In the genomic region with DNA sequence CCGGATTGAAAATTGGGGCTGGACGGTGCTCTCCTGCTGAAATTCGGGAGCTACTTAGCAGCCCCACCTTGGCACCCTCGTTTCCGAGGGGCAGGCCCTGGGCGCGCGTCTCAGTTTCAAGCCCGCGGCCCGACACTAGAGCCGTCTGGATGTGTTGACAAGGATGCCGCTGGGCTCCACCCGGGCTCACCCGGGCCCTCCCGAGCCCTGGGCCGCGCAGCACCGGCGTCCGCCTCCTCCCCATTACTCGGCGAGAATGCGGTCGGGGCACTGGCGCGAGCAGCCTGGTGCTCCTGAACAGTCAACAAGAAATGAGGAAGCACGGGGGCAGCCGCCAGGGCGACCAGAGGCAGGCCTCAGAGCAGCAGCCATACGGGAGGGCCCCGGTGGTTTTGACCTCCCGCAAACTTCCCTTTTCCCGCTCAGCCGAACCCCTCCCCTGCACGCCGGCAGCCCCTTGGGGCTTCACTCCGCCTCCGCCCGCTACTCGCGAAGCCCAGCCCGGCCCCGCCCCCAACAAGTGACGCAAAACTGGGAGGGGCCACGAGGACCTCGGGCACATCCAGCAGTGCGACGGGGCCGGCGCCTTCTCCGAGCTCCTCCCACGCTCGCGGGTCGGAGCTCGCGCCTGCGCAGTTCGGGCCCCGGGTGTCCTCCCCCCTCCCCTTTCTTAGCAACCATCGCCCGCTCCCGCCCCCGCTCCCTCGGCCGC, we compare ENCODE assay signal across 1 cellular context.
TF ChIP-seq lines count a peak whose summit lies in the region.

No MANE protein-coding gene starts in this region.

TF ChIP-seq in HEK293, 187 proteins besides CTCF, POLR2A, EP300 and RAD21 (continued from another document and continues in another):
- TF ChIP-seq GLI4 (tag by site-specific recombination; IDR thresholded peaks at IDR 0.05) (peak; percentile 17; the same call in 1 of the 2 replicates), SCRT2 (tag by site-specific recombination; IDR thresholded peaks at IDR 0.05) (no peak), ZNF76 (tag by site-specific recombination; IDR thresholded peaks at IDR 0.05; ENCODE audit: borderline replicate concordance, low read depth) (0 out of 2 replicates have a peak, but pooled peaks have one; percentile 45), KLF9 (tag by site-specific recombination; IDR thresholded peaks at IDR 0.05; ENCODE audit: low read depth) (peak; percentile 82), ZNF791 (tag by site-specific recombination; IDR thresholded peaks at IDR 0.05) (no peak), OSR2 (tag by site-specific recombination; IDR thresholded peaks at IDR 0.05) (peak; percentile 69), ZNF571 (tag by site-specific recombination; IDR thresholded peaks at IDR 0.05) (no peak), ZNF302 (tag by site-specific recombination; IDR thresholded peaks at IDR 0.05; ENCODE audit: low read depth) (no peak), ZNF19 (tag by site-specific recombination; IDR thresholded peaks at IDR 0.05; ENCODE audit: low read depth) (no peak), ZNF223 (tag by site-specific recombination; IDR thresholded peaks at IDR 0.05) (no peak), ZNF664 (tag by site-specific recombination; IDR thresholded peaks at IDR 0.05) (no peak), HOXA7 (CRISPR knock-in tag; IDR thresholded peaks at IDR 0.05; ENCODE audit: borderline replicate concordance) (no peak), ZNF677 (tag by site-specific recombination; IDR thresholded peaks at IDR 0.05) (no peak), ZNF530 (tag by site-specific recombination; IDR thresholded peaks at IDR 0.05; ENCODE audit: low read depth) (no peak), ZNF707 (tag by site-specific recombination; IDR thresholded peaks at IDR 0.05) (no peak), ZNF146 (tag by site-specific recombination; IDR thresholded peaks at IDR 0.05) (no peak), HOXC10 (CRISPR knock-in tag; IDR thresholded peaks at IDR 0.05) (no peak), ZEB2 (tag by site-specific recombination; IDR thresholded peaks at IDR 0.05) (peak; percentile 83), WT1 (tag by site-specific recombination; IDR thresholded peaks at IDR 0.05) (peak; percentile 84), IKZF3 (tag by site-specific recombination; IDR thresholded peaks at IDR 0.05) (peak; percentile 50), ZSCAN23 (tag by site-specific recombination; IDR thresholded peaks at IDR 0.05) (no peak), ZNF2 (tag by site-specific recombination; IDR thresholded peaks at IDR 0.05) (peak; percentile 41; the same call in 1 of the 2 replicates), ZNF292 (tag by site-specific recombination; IDR thresholded peaks at IDR 0.05; ENCODE audit: borderline replicate concordance, low read depth) (no peak), ZNF48 (tag by site-specific recombination; IDR thresholded peaks at IDR 0.05) (no peak), GFI1B (tag by site-specific recombination; IDR thresholded peaks at IDR 0.05) (0 out of 2 replicates have a peak, but pooled peaks have one; percentile 54), ZNF529 (tag by site-specific recombination; IDR thresholded peaks at IDR 0.05; ENCODE audit: insufficient replicate concordance) (no peak), ZFP41 (tag by site-specific recombination; IDR thresholded peaks at IDR 0.05; ENCODE audit: borderline replicate concordance) (no peak)
- TF ChIP-seq, protein P1, sequence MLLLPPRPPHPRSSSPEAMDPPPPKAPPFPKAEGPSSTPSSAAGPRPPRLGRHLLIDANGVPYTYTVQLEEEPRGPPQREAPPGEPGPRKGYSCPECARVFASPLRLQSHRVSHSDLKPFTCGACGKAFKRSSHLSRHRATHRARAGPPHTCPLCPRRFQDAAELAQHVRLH (tag by site-specific recombination; IDR thresholded peaks at IDR 0.05) = peak; percentile 45; the same call in 1 of the 2 replicates
- TF ChIP-seq, protein P2, sequence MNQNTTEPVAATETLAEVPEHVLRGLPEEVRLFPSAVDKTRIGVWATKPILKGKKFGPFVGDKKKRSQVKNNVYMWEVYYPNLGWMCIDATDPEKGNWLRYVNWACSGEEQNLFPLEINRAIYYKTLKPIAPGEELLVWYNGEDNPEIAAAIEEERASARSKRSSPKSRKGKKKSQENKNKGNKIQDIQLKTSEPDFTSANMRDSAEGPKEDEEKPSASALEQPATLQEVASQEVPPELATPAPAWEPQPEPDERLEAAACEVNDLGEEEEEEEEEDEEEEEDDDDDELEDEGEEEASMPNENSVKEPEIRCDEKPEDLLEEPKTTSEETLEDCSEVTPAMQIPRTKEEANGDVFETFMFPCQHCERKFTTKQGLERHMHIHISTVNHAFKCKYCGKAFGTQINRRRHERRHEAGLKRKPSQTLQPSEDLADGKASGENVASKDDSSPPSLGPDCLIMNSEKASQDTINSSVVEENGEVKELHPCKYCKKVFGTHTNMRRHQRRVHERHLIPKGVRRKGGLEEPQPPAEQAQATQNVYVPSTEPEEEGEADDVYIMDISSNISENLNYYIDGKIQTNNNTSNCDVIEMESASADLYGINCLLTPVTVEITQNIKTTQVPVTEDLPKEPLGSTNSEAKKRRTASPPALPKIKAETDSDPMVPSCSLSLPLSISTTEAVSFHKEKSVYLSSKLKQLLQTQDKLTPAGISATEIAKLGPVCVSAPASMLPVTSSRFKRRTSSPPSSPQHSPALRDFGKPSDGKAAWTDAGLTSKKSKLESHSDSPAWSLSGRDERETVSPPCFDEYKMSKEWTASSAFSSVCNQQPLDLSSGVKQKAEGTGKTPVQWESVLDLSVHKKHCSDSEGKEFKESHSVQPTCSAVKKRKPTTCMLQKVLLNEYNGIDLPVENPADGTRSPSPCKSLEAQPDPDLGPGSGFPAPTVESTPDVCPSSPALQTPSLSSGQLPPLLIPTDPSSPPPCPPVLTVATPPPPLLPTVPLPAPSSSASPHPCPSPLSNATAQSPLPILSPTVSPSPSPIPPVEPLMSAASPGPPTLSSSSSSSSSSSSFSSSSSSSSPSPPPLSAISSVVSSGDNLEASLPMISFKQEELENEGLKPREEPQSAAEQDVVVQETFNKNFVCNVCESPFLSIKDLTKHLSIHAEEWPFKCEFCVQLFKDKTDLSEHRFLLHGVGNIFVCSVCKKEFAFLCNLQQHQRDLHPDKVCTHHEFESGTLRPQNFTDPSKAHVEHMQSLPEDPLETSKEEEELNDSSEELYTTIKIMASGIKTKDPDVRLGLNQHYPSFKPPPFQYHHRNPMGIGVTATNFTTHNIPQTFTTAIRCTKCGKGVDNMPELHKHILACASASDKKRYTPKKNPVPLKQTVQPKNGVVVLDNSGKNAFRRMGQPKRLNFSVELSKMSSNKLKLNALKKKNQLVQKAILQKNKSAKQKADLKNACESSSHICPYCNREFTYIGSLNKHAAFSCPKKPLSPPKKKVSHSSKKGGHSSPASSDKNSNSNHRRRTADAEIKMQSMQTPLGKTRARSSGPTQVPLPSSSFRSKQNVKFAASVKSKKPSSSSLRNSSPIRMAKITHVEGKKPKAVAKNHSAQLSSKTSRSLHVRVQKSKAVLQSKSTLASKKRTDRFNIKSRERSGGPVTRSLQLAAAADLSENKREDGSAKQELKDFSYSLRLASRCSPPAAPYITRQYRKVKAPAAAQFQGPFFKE (tag by site-specific recombination; IDR thresholded peaks at IDR 0.05; ENCODE audit: borderline replicate concordance) = no peak
- TF ChIP-seq, protein P3, sequence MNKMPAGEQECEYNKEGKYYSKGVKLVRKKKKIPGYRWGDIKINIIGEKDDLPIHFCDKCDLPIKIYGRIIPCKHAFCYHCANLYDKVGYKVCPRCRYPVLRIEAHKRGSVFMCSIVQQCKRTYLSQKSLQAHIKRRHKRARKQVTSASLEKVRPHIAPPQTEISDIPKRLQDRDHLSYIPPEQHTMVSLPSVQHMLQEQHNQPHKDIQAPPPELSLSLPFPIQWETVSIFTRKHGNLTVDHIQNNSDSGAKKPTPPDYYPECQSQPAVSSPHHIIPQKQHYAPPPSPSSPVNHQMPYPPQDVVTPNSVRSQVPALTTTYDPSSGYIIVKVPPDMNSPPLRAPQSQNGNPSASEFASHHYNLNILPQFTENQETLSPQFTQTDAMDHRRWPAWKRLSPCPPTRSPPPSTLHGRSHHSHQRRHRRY (tag by site-specific recombination; IDR thresholded peaks at IDR 0.05) = no peak
- TF ChIP-seq, protein P4, sequence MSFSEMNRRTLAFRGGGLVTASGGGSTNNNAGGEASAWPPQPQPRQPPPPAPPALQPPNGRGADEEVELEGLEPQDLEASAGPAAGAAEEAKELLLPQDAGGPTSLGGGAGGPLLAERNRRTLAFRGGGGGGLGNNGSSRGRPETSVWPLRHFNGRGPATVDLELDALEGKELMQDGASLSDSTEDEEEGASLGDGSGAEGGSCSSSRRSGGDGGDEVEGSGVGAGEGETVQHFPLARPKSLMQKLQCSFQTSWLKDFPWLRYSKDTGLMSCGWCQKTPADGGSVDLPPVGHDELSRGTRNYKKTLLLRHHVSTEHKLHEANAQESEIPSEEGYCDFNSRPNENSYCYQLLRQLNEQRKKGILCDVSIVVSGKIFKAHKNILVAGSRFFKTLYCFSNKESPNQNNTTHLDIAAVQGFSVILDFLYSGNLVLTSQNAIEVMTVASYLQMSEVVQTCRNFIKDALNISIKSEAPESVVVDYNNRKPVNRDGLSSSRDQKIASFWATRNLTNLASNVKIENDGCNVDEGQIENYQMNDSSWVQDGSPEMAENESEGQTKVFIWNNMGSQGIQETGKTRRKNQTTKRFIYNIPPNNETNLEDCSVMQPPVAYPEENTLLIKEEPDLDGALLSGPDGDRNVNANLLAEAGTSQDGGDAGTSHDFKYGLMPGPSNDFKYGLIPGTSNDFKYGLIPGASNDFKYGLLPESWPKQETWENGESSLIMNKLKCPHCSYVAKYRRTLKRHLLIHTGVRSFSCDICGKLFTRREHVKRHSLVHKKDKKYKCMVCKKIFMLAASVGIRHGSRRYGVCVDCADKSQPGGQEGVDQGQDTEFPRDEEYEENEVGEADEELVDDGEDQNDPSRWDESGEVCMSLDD (tag by site-specific recombination; IDR thresholded peaks at IDR 0.05) = peak; percentile 96
- TF ChIP-seq, protein P5, sequence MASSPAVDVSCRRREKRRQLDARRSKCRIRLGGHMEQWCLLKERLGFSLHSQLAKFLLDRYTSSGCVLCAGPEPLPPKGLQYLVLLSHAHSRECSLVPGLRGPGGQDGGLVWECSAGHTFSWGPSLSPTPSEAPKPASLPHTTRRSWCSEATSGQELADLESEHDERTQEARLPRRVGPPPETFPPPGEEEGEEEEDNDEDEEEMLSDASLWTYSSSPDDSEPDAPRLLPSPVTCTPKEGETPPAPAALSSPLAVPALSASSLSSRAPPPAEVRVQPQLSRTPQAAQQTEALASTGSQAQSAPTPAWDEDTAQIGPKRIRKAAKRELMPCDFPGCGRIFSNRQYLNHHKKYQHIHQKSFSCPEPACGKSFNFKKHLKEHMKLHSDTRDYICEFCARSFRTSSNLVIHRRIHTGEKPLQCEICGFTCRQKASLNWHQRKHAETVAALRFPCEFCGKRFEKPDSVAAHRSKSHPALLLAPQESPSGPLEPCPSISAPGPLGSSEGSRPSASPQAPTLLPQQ (tag by site-specific recombination; IDR thresholded peaks at IDR 0.05) = peak; percentile 74
- TF ChIP-seq, protein P6, sequence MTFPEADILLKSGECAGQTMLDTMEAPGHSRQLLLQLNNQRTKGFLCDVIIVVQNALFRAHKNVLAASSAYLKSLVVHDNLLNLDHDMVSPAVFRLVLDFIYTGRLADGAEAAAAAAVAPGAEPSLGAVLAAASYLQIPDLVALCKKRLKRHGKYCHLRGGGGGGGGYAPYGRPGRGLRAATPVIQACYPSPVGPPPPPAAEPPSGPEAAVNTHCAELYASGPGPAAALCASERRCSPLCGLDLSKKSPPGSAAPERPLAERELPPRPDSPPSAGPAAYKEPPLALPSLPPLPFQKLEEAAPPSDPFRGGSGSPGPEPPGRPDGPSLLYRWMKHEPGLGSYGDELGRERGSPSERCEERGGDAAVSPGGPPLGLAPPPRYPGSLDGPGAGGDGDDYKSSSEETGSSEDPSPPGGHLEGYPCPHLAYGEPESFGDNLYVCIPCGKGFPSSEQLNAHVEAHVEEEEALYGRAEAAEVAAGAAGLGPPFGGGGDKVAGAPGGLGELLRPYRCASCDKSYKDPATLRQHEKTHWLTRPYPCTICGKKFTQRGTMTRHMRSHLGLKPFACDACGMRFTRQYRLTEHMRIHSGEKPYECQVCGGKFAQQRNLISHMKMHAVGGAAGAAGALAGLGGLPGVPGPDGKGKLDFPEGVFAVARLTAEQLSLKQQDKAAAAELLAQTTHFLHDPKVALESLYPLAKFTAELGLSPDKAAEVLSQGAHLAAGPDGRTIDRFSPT (tag by site-specific recombination; IDR thresholded peaks at IDR 0.05) = no peak
- TF ChIP-seq, protein P7, sequence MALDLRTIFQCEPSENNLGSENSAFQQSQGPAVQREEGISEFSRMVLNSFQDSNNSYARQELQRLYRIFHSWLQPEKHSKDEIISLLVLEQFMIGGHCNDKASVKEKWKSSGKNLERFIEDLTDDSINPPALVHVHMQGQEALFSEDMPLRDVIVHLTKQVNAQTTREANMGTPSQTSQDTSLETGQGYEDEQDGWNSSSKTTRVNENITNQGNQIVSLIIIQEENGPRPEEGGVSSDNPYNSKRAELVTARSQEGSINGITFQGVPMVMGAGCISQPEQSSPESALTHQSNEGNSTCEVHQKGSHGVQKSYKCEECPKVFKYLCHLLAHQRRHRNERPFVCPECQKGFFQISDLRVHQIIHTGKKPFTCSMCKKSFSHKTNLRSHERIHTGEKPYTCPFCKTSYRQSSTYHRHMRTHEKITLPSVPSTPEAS (tag by site-specific recombination; IDR thresholded peaks at IDR 0.05) = no peak
- TF ChIP-seq, protein P8, sequence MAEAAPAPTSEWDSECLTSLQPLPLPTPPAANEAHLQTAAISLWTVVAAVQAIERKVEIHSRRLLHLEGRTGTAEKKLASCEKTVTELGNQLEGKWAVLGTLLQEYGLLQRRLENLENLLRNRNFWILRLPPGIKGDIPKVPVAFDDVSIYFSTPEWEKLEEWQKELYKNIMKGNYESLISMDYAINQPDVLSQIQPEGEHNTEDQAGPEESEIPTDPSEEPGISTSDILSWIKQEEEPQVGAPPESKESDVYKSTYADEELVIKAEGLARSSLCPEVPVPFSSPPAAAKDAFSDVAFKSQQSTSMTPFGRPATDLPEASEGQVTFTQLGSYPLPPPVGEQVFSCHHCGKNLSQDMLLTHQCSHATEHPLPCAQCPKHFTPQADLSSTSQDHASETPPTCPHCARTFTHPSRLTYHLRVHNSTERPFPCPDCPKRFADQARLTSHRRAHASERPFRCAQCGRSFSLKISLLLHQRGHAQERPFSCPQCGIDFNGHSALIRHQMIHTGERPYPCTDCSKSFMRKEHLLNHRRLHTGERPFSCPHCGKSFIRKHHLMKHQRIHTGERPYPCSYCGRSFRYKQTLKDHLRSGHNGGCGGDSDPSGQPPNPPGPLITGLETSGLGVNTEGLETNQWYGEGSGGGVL (tag by site-specific recombination; IDR thresholded peaks at IDR 0.05) = peak; percentile 66
- TF ChIP-seq, protein P9, sequence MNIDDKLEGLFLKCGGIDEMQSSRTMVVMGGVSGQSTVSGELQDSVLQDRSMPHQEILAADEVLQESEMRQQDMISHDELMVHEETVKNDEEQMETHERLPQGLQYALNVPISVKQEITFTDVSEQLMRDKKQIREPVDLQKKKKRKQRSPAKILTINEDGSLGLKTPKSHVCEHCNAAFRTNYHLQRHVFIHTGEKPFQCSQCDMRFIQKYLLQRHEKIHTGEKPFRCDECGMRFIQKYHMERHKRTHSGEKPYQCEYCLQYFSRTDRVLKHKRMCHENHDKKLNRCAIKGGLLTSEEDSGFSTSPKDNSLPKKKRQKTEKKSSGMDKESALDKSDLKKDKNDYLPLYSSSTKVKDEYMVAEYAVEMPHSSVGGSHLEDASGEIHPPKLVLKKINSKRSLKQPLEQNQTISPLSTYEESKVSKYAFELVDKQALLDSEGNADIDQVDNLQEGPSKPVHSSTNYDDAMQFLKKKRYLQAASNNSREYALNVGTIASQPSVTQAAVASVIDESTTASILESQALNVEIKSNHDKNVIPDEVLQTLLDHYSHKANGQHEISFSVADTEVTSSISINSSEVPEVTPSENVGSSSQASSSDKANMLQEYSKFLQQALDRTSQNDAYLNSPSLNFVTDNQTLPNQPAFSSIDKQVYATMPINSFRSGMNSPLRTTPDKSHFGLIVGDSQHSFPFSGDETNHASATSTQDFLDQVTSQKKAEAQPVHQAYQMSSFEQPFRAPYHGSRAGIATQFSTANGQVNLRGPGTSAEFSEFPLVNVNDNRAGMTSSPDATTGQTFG (tag by site-specific recombination; IDR thresholded peaks at IDR 0.05; ENCODE audit: borderline replicate concordance) = no peak
